28 cellular contexts compared by ENCODE assay signal in genomic region chr1:192588546-192588945, GRCh38. TPM values are rescaled to one million over a fixed set of nuclear protein-coding genes. Genes with fewer than 3 reads are reported as not detected.
DNase-seq lines count a peak whose midpoint lies in the region; ATAC-seq, FAIRE-seq and TF ChIP-seq lines count a peak whose summit lies in the region.
"Had no signal": no experiment of that assay in that cellular context is flagged by ENCODE, and none has a peak within 500 bp of the region (broad histone marks: within the 10 kb centered on the region; RNA-seq: fewer than 3 reads in every experiment).

No MANE protein-coding gene starts in this region.

- H3K4me1 Mint-ChIP-seq in astrocyte (ENCODE audit: low read depth, unreplicated experiment): peaks cover 13% of the 10 kb centered on the region
- H3K4me1 Mint-ChIP-seq: memory B cell had no signal

- no peaks in the 10 kb centered on the region for H3K27me3 ChIP-seq in astrocyte (ENCODE audit: insufficient read depth, low read length)
- H3K27me3 ChIP-seq: ascending aorta had no signal

- H3K27ac ChIP-seq in astrocyte (ENCODE audit: low read depth, low read length): no peak overlapping the region
- H3K27ac ChIP-seq: ascending aorta, HL-60, RWPE1, SK-N-MC had no signal

- no peaks in the 10 kb centered on the region for H4K20me1 ChIP-seq in astrocyte (ENCODE audit: insufficient read depth, low read length)

- H3K9me3 Mint-ChIP-seq in astrocyte (ENCODE audit: unreplicated experiment): no peaks in the 10 kb centered on the region
- H3K9me3 Mint-ChIP-seq: activated naive CD8-positive, alpha-beta T cell treated with anti-CD3 and anti-CD28 coated beads for 36 hours; CD4-positive, alpha-beta T cell; central memory CD8-positive, alpha-beta T cell; memory B cell; T-helper 1 cell treated with Interleukin-12 subunit alpha and Interleukin-12 subunit beta and Interleukin-4 antibody, amounts not matched to agents 30 μg/mL and 1 μg/mL, for 36 hours had no signal

- no peak for TF ChIP-seq CTCF in astrocyte (IDR thresholded peaks at IDR 0.05; ENCODE audit: insufficient read depth, low read depth, low read length)
- no peak for TF ChIP-seq CTCF in fibroblast of villous mesenchyme (IDR thresholded peaks at IDR 0.05; ENCODE audit: insufficient read depth, low read depth, low read length)

- H3K4me1 ChIP-seq in astrocyte (ENCODE audit: insufficient read depth, low read length): peaks cover 4% of the 10 kb centered on the region
- H3K4me1 ChIP-seq: ascending aorta had no signal

- H3K79me2 ChIP-seq in astrocyte (ENCODE audit: insufficient read depth, low read length): no peaks in the 10 kb centered on the region

- ATAC-seq in GM18868 (IDR thresholded peaks at IDR 0.05; ENCODE audit: unreplicated experiment): no peak
- ATAC-seq: activated CD8-positive, alpha-beta T cell treated with anti-CD3 and anti-CD28 coated beads, Interleukin-2, amount 10 ng/mL, durations not matched to agents 7 days and 5 days had no signal

- no peaks in the 10 kb centered on the region for H3K36me3 Mint-ChIP-seq in astrocyte (ENCODE audit: low read depth, unreplicated experiment)
- H3K36me3 Mint-ChIP-seq: activated naive CD8-positive, alpha-beta T cell treated with anti-CD3 and anti-CD28 coated beads for 36 hours; memory B cell had no signal

- H3K27me3 Mint-ChIP-seq in astrocyte (ENCODE audit: low read depth, unreplicated experiment): no peaks in the 10 kb centered on the region
- H3K27me3 Mint-ChIP-seq: CD4-positive, alpha-beta T cell; central memory CD8-positive, alpha-beta T cell had no signal

- peak; percentile 32 for FAIRE-seq in astrocyte (lab: Jason Lieb, UNC)

- DNase-seq in H4 (ENCODE audit: low spot score) (peak; percentile 29), astrocyte (ENCODE audit: low read depth) (peak; percentile 76), fibroblast of villous mesenchyme (ENCODE audit: low read depth) (peak; percentile 46), mucosa of gallbladder (ENCODE audit: low spot score) (no peak), UCSD-AML1 (lab: John Stamatoyannopoulos, UW; ENCODE audit: unreplicated experiment) (no peak), SHP77 treated with DMSO at 0.1 percent for 48 hours (lab: John Stamatoyannopoulos, UW) (no peak)
- DNase-seq: activated CD8-positive, alpha-beta T cell treated with anti-CD3 and anti-CD28 coated beads, Interleukin-2, amount 10 ng/mL, durations not matched to agents 7 days and 5 days; activated naive CD8-positive, alpha-beta T cell treated with anti-CD3 and anti-CD28 coated beads for 36 hours; AML-193; CD4-positive, alpha-beta T cell; DMS 273 treated with DMSO at 0.1 percent for 48 hours; foreskin melanocyte; GF-D8; Kasumi-1; left colon; NCI-H446 treated with DMSO at 0.1 percent for 48 hours; NCI-H82; posterior cingulate gyrus; stimulated activated naive CD4-positive, alpha-beta T cell had no signal

- H3K4me3 Mint-ChIP-seq in astrocyte (ENCODE audit: unreplicated experiment): no peak overlapping the region
- H3K4me3 Mint-ChIP-seq: activated CD8-positive, alpha-beta T cell treated with anti-CD3 and anti-CD28 coated beads, Interleukin-2, amount 10 ng/mL, durations not matched to agents 7 days and 5 days; activated naive CD8-positive, alpha-beta T cell treated with anti-CD3 and anti-CD28 coated beads for 36 hours; CD4-positive, alpha-beta T cell; central memory CD8-positive, alpha-beta T cell; memory B cell; T-helper 1 cell treated with Interleukin-12 subunit alpha and Interleukin-12 subunit beta and Interleukin-4 antibody, amounts not matched to agents 30 μg/mL and 1 μg/mL, for 36 hours had no signal

- no peak overlapping the region for H3K9ac ChIP-seq in astrocyte (ENCODE audit: low read length)

- H3K4me3 ChIP-seq in astrocyte (ENCODE audit: insufficient read depth, low read depth, low read length): no peak overlapping the region
- H3K4me3 ChIP-seq in fibroblast of villous mesenchyme (ENCODE audit: low read depth, low read length): no peak overlapping the region
- H3K4me3 ChIP-seq: ascending aorta, SK-N-MC had no signal

- no peaks in the 10 kb centered on the region for H3K36me3 ChIP-seq in astrocyte (ENCODE audit: insufficient read depth, low read length)
- H3K36me3 ChIP-seq: ascending aorta had no signal

- H3K9me3 ChIP-seq in astrocyte (ENCODE audit: insufficient read depth, low read depth, low read length): no peaks in the 10 kb centered on the region
- H3K9me3 ChIP-seq: ascending aorta had no signal

- no peak overlapping the region for H3K4me2 ChIP-seq in astrocyte (ENCODE audit: low read length)

- H3K27ac Mint-ChIP-seq in astrocyte (ENCODE audit: unreplicated experiment): no peak overlapping the region
- H3K27ac Mint-ChIP-seq: activated CD8-positive, alpha-beta T cell treated with anti-CD3 and anti-CD28 coated beads, Interleukin-2, amount 10 ng/mL, durations not matched to agents 7 days and 5 days; activated naive CD8-positive, alpha-beta T cell treated with anti-CD3 and anti-CD28 coated beads for 36 hours; CD4-positive, alpha-beta T cell; memory B cell; T-helper 1 cell treated with Interleukin-12 subunit alpha and Interleukin-12 subunit beta and Interleukin-4 antibody, amounts not matched to agents 30 μg/mL and 1 μg/mL, for 36 hours had no signal

- no peak overlapping the region for H2AFZ ChIP-seq in astrocyte (ENCODE audit: low read depth, low read length)

RNA-seq across cellular contexts. Expression of gene RGS1, which starts 13.0 kb away (rescaled TPM):
- total RNA-seq in H4 (2014; rRNA removed; shearing (Covaris generic)): 2.4 and 4.5 TPM in 2 replicates
- total RNA-seq in astrocyte: not detected in 2 replicates
- total RNA-seq in fibroblast of villous mesenchyme: 0.32 TPM in 1 of 2 replicates, not detected in the other
- total RNA-seq in mucosa of gallbladder: 147 TPM

RNA-seq across cellular contexts. Expression of gene RGS13, which starts 47.4 kb away (rescaled TPM):
- not detected in 2 replicates for total RNA-seq in H4 (2014; rRNA removed; shearing (Covaris generic))
- total RNA-seq in astrocyte: not detected in 2 replicates
- not detected in 2 replicates for total RNA-seq in fibroblast of villous mesenchyme
- total RNA-seq in mucosa of gallbladder: 3.4 TPM
- total RNA-seq: activated CD8-positive, alpha-beta T cell treated with anti-CD3 and anti-CD28 coated beads, Interleukin-2, amount 10 ng/mL, durations not matched to agents 7 days and 5 days; activated naive CD8-positive, alpha-beta T cell treated with anti-CD3 and anti-CD28 coated beads for 36 hours; ascending aorta; temporal lobe had no signal

Comparison
In these comparisons a context has a peak if more than half of its experiments do, and no peak if none do; other contexts are left out.
1. DNase-seq: peak in H4 (single experiment), astrocyte (single experiment) and fibroblast of villous mesenchyme (single experiment); none in mucosa of gallbladder (single experiment), UCSD-AML1 (single experiment) and SHP77 treated with DMSO at 0.1 percent for 48 hours (single experiment).
2. RNA of gene RGS1, which starts 13.0 kb away (total RNA-seq): 147 TPM in mucosa of gallbladder (single experiment); 2.4 to 4.5 TPM in H4, not detected in astrocyte and 0.32 TPM in fibroblast of villous mesenchyme; every median in the first group is over 10 times any median in the second.